ENCODE assay signal across 17 cellular contexts in the genomic region with DNA sequence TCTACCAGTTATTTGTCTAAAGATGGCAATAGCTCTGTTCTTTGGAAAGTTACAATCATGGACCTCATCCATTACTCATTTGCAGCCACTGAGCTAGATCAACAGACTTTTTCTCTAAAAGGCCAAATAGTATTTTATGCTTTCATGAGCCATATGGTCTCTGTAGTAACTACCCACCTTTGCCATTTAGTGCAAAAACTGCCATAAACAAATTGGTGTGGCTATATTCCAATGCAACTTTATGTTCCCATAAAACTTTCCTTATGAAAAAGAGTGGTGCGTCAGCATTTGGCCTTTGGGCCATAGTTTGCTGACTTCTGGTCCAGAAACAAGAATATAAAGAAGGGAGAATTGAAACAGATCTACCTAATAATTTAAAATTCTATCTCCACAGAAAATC. TPM values are rescaled to one million over a fixed set of nuclear protein-coding genes. Genes with fewer than 3 reads are reported as not detected.
DNase-seq lines count a peak whose midpoint lies in the region; ATAC-seq and TF ChIP-seq lines count a peak whose summit lies in the region.
"Had no signal": no experiment of that assay in that cellular context is flagged by ENCODE, and none has a peak within 500 bp of the region (broad histone marks: within the 10 kb centered on the region; RNA-seq: fewer than 3 reads in every experiment).

No MANE protein-coding gene starts in this region.

- H3K9me3 ChIP-seq in PC-3 (ENCODE audit: low read length) (peaks cover 10% of the 10 kb centered on the region; the same call in 1 of the 2 replicates), mucosa of descending colon (no peaks in the 10 kb centered on the region), sigmoid colon (no peaks in the 10 kb centered on the region)
- H3K9me3 ChIP-seq: BE2C had no signal

- H3K79me2 ChIP-seq in PC-3 (ENCODE audit: low read length): no peaks in the 10 kb centered on the region

- H3K9ac ChIP-seq in PC-3 (ENCODE audit: low read length): no peak overlapping the region

- no peaks in the 10 kb centered on the region for H3F3A ChIP-seq in PC-3 (ENCODE audit: low read length, unreplicated experiment)

- no peak for TF ChIP-seq POLR2A in sigmoid colon (IDR thresholded peaks at IDR 0.05)

- TF ChIP-seq EP300 in sigmoid colon (IDR thresholded peaks at IDR 0.05): peak in 1 of 4 donors; percentile 7

- H3K27me3 ChIP-seq in PC-3 (ENCODE audit: low read length): no peaks in the 10 kb centered on the region
- no peaks in the 10 kb centered on the region for H3K27me3 ChIP-seq in sigmoid colon
- H3K27me3 ChIP-seq: BE2C had no signal

- no peak overlapping the region for H2AFZ ChIP-seq in PC-3 (ENCODE audit: low read length)

- no peaks in the 10 kb centered on the region for H3K9me2 ChIP-seq in PC-3 (replicated peaks; ENCODE audit: low read length)

- DNase-seq in PC-3: no peak
- peak in 1 of 3 donors; percentile 21 for DNase-seq in mucosa of descending colon
- no peak for DNase-seq in sigmoid colon
- no peak for DNase-seq in putamen (ENCODE audit: low spot score)
- DNase-seq: ACHN; BE2C; C1 segment of cervical spinal cord; CD4-positive, CD25-positive, alpha-beta regulatory T cell; CD8-positive, alpha-beta memory T cell; COR-L47; GOT3; H7; HFFc6 had no signal

- H3K4me1 ChIP-seq in PC-3 (ENCODE audit: insufficient read depth, low read length): peaks cover 3% of the 10 kb centered on the region; the same call in 1 of the 2 replicates
- H3K4me1 ChIP-seq in mucosa of descending colon (ENCODE audit: low read depth): no peaks in the 10 kb centered on the region
- peaks cover 0 to 59% (median 15%) of the 10 kb centered on the region in 4 donors for H3K4me1 ChIP-seq in sigmoid colon

- CTCF ChIA-PET in PC-3 (lab: Charles Lee): no interaction called here

- H3K27ac ChIP-seq in PC-3 (ENCODE audit: low read length): no peak overlapping the region
- H3K27ac ChIP-seq in sigmoid colon: peak overlapping the region in 3 of 4 donors; percentile 58

- no peak for TF ChIP-seq CTCF in PC-3 (conservative IDR thresholded peaks at IDR 0.05; ENCODE audit: low read depth, low read length)
- no peak for TF ChIP-seq CTCF in mucosa of descending colon (IDR thresholded peaks at IDR 0.05)
- TF ChIP-seq CTCF in sigmoid colon (IDR thresholded peaks at IDR 0.05): no peak

- no peaks in the 10 kb centered on the region for H4K20me1 ChIP-seq in PC-3 (ENCODE audit: low read length)

- 16 to 67% methylated on average over 1 of the region's 1 CpG for WGBS in sigmoid colon, 2 donors

- POLR2A ChIA-PET in PC-3 (lab: Charles Lee; ENCODE audit: unreplicated experiment): no interaction called here

- no peak overlapping the region for H3K4me3 ChIP-seq in PC-3 (ENCODE audit: low read length)
- no peak overlapping the region for H3K4me3 ChIP-seq in mucosa of descending colon
- no peak overlapping the region for H3K4me3 ChIP-seq in sigmoid colon

- H3K36me3 ChIP-seq in PC-3 (ENCODE audit: low read depth, low read length) (no peaks in the 10 kb centered on the region), mucosa of descending colon (ENCODE audit: low read depth) (no peaks in the 10 kb centered on the region), sigmoid colon (no peaks in the 10 kb centered on the region)
- H3K36me3 ChIP-seq: BE2C had no signal

- peak; percentile 15; the same call in 1 of the 2 replicates for ATAC-seq in PC-3
- ATAC-seq in mucosa of descending colon: peak; percentile 69
- no peak for ATAC-seq in HG03457 (IDR thresholded peaks at IDR 0.05; ENCODE audit: unreplicated experiment)
- ATAC-seq in GM21825 (IDR thresholded peaks at IDR 0.05; ENCODE audit: unreplicated experiment): no peak
- ATAC-seq: HCT116, HepG2 had no signal

- intact Hi-C loops in PC-3 (cut with micrococcal nuclease): no loop called here
- intact Hi-C loops in mucosa of descending colon (cut with DNase I, micrococcal nuclease): no loop called here
- intact Hi-C loops in sigmoid colon (cut with DNase I): loop anchor here (2.0 kb wide), 1 partner anchor 20 kb away; the partner anchor contains the start of gene KCTD3

- BruUV-seq in PC-3 (replicated peaks; lab: Mats Ljungman, UMichigan): no TSS peak

- H3K4me2 ChIP-seq in PC-3 (ENCODE audit: low read length): no peak overlapping the region

RNA-seq across cellular contexts. Expression of gene KCTD3, which starts 20.1 kb away (rescaled TPM):
- total RNA-seq in PC-3 (2014; rRNA removed) (48.4 and 52.8 TPM in 2 replicates), mucosa of descending colon (10 to 100 TPM; 42.2 to 73.5 (median 43.1) TPM), sigmoid colon (100 to 1,000 TPM in 3 of 4 donors, 10 to 100 TPM in 1; 93.0 to 136 (median 124) TPM)
- polyA plus RNA-seq in sigmoid colon: 10 to 100 TPM; 17.6 to 36.0 (median 27.0) TPM

Comparison
In these comparisons a context has a peak if more than half of its experiments do, and no peak if none do; other contexts are left out.
1. ATAC-seq: peak in PC-3 (single experiment) and mucosa of descending colon (single experiment); none in HG03457 (single experiment) and GM21825 (single experiment).